15 cellular contexts compared by ENCODE assay signal in genomic region chr17:62693616-62694415, GRCh38.
A peak's percentile ranks its signal among the peaks of the same experiment; 100 is the strongest.
DNase-seq lines count a peak whose midpoint lies in the region; ATAC-seq and TF ChIP-seq lines count a peak whose summit lies in the region.
"Had no signal": no experiment of that assay in that cellular context is flagged by ENCODE, and none has a peak within 500 bp of the region (broad histone marks: within the 10 kb centered on the region; RNA-seq: fewer than 3 reads in every experiment).

No MANE protein-coding gene starts in this region.

- no peak overlapping the region for H3K4me3 Mint-ChIP-seq in nephron progenitor cell
- no peak overlapping the region for H3K4me3 Mint-ChIP-seq in activated naive CD8-positive, alpha-beta T cell treated with anti-CD3 and anti-CD28 coated beads for 36 hours
- H3K4me3 Mint-ChIP-seq: naive thymus-derived CD4-positive, alpha-beta T cell had no signal

- dilution Hi-C loops in mammary epithelial cell (cut with HindIII; ENCODE audit: low sequenced_read_pairs), result loop anchor here (5.0 to 10.0 kb wide), 2 partner anchors 37 to 311 kb away; no protein-coding TSS in a partner anchor

- TF ChIP-seq CTCF in HEK293 (tag by site-specific recombination; IDR thresholded peaks at IDR 0.05), result no peak
- TF ChIP-seq CTCF in mammary epithelial cell (conservative IDR thresholded peaks at IDR 0.05 in 1 of 2, IDR thresholded peaks at IDR 0.05 in 1 of 2; ENCODE audit: extremely low read depth in 1 of 2, insufficient read depth in 1 of 2, low read depth in 1 of 2, low read length in 2 of 2), result no peak
- TF ChIP-seq CTCF in nephron progenitor cell (IDR thresholded peaks at IDR 0.05), result no peak

- peaks cover 44% of the 10 kb centered on the region for H3K4me1 Mint-ChIP-seq in nephron progenitor cell
- no peaks in the 10 kb centered on the region for H3K4me1 Mint-ChIP-seq in activated naive CD8-positive, alpha-beta T cell treated with anti-CD3 and anti-CD28 coated beads for 36 hours
- H3K4me1 Mint-ChIP-seq: naive thymus-derived CD4-positive, alpha-beta T cell had no signal

- H3K27me3 ChIP-seq in mammary epithelial cell (ENCODE audit: insufficient read depth, low read length), result no peaks in the 10 kb centered on the region
- H3K27me3 ChIP-seq: suprapubic skin had no signal

- H3K27me3 Mint-ChIP-seq in nephron progenitor cell (ENCODE audit: low read depth, poor library complexity), result no peaks in the 10 kb centered on the region
- no peaks in the 10 kb centered on the region for H3K27me3 Mint-ChIP-seq in activated naive CD8-positive, alpha-beta T cell treated with anti-CD3 and anti-CD28 coated beads for 36 hours

- BruUV-seq in mammary epithelial cell (replicated peaks; lab: Mats Ljungman, UMichigan), result no TSS peak

- H3K27ac Mint-ChIP-seq in nephron progenitor cell, result peak overlapping the region; percentile 96
- H3K27ac Mint-ChIP-seq in activated naive CD8-positive, alpha-beta T cell treated with anti-CD3 and anti-CD28 coated beads for 36 hours, result no peak overlapping the region

- H3K4me2 ChIP-seq in mammary epithelial cell (ENCODE audit: insufficient read depth, low read depth, low read length), result peak overlapping the region; percentile 14

- WGBS in mammary epithelial cell (ENCODE audit: low coverage, missing lambda C conversion rate), result 37% methylated on average over 18 of the region's 19 CpGs

- H3K9ac ChIP-seq in mammary epithelial cell (ENCODE audit: insufficient read depth, low read length), result no peak overlapping the region

- H3K9me3 ChIP-seq in HEK293 (ENCODE audit: control insufficient read depth, insufficient read depth, low read depth, low read length), result no peaks in the 10 kb centered on the region
- H3K9me3 ChIP-seq in mammary epithelial cell (replicated peaks; ENCODE audit: insufficient read depth, low read length), result no peaks in the 10 kb centered on the region
- H3K9me3 ChIP-seq: suprapubic skin had no signal

- ATAC-seq in HG03432 (IDR thresholded peaks at IDR 0.05; ENCODE audit: unreplicated experiment), result no peak
- ATAC-seq: naive thymus-derived CD4-positive, alpha-beta T cell had no signal

- no peaks in the 10 kb centered on the region for H3K9me3 Mint-ChIP-seq in nephron progenitor cell
- H3K9me3 Mint-ChIP-seq in activated naive CD8-positive, alpha-beta T cell treated with anti-CD3 and anti-CD28 coated beads for 36 hours, result no peaks in the 10 kb centered on the region

- H3K36me3 ChIP-seq in HEK293 (ENCODE audit: control insufficient read depth in 2 of 2, insufficient read depth in 1 of 2, low read length in 2 of 2), result peaks cover 0 to 21% of the 10 kb centered on the region in 2 experiments; a peak in 1 of 3 replicates
- H3K36me3 ChIP-seq in mammary epithelial cell (ENCODE audit: insufficient read depth, low read length), result peaks cover 3% of the 10 kb centered on the region

- no peak overlapping the region for H3K27ac ChIP-seq in HEK293 (ENCODE audit: extremely low read depth, low read depth, low read length)
- H3K27ac ChIP-seq in mammary epithelial cell (ENCODE audit: insufficient read depth, low read depth, low read length), result peak overlapping the region; percentile 28
- H3K27ac ChIP-seq: suprapubic skin had no signal

- H3K4me1 ChIP-seq in HEK293 (ENCODE audit: control insufficient read depth, insufficient read depth, low read length) (no peaks in the 10 kb centered on the region), mammary epithelial cell (ENCODE audit: insufficient read depth, low read length) (peaks cover 45% of the 10 kb centered on the region)

- in situ Hi-C loops in mammary epithelial cell (cut with MboI; ENCODE audit: low sequenced_read_pairs in 2 of 2), result loop anchor here (25.0 kb wide), 2 partner anchors 718 to 918 kb away; partner anchors contain the start of genes MAP3K3 (in 1 of the 2) and TACO1 (in 1 of the 2)

- peak overlapping the region; percentile 35 for H2AFZ ChIP-seq in mammary epithelial cell (ENCODE audit: low read depth, low read length)

- no peaks in the 10 kb centered on the region for H3K79me2 ChIP-seq in mammary epithelial cell (ENCODE audit: insufficient read depth, low read length)

- peak; percentile 60 for DNase-seq in NCI-H226
- peak; percentile 72 for DNase-seq in mammary epithelial cell
- no peak for DNase-seq in nephron progenitor cell
- no peak for DNase-seq in activated naive CD8-positive, alpha-beta T cell treated with anti-CD3 and anti-CD28 coated beads for 36 hours
- no peak for DNase-seq in stimulated activated CD4-positive, alpha-beta T cell treated with anti-CD3 and anti-CD28 coated beads, Interleukin-1b, Interleukin-23, amount 100 ng/mL, for 48 hours
- DNase-seq in NCI-H510A (lab: John Stamatoyannopoulos, UW), result no peak
- DNase-seq: activated CD8-positive, alpha-beta memory T cell treated with anti-CD3 and anti-CD28 coated beads, Interleukin-2, amount 50 U/mL, for 4 hours; activated naive CD4-positive, alpha-beta T cell treated with anti-CD3 and anti-CD28 coated beads, Interleukin-2, amount 50 U/mL, for 16 hours; naive thymus-derived CD4-positive, alpha-beta T cell; NCI-H1930; NK-92 treated with Interleukin-12 subunit alpha and Interleukin-12 subunit beta, amount 100 ng/mL, for 24 hours; Right ventricle myocardium superior had no signal

- no peaks in the 10 kb centered on the region for H3K36me3 Mint-ChIP-seq in nephron progenitor cell (ENCODE audit: low read depth)
- no peaks in the 10 kb centered on the region for H3K36me3 Mint-ChIP-seq in activated naive CD8-positive, alpha-beta T cell treated with anti-CD3 and anti-CD28 coated beads for 36 hours
- H3K36me3 Mint-ChIP-seq: naive thymus-derived CD4-positive, alpha-beta T cell had no signal

- no peak overlapping the region for H3K4me3 ChIP-seq in HEK293 (ENCODE audit: low read depth, low read length)
- no peak overlapping the region for H3K4me3 ChIP-seq in mammary epithelial cell (replicated peaks in 1 of 3; ENCODE audit: insufficient read depth in 1 of 3, low read depth in 2 of 3, low read length in 3 of 3)
- H3K4me3 ChIP-seq: suprapubic skin had no signal

- CTCF ChIA-PET in HEK293 (lab: Yijun Ruan, JAX) (interaction anchor here (0.6 to 2.8 kb wide), 7 partner anchors 22 to 713 kb away, joined by 3 to 9 read pairs (median 3); no protein-coding TSS in a partner anchor), mammary epithelial cell (lab: Charles Lee; ENCODE audit: low non-redundant PET) (interaction anchor here (0.6 to 0.8 kb wide), 2 partner anchors 141 to 282 kb away, joined by 3 read pairs; no protein-coding TSS in a partner anchor)

- intact Hi-C loops in mammary epithelial cell (cut with micrococcal nuclease), result loop anchor here (1.0 kb wide), 1 partner anchor 22 kb away; no protein-coding TSS in a partner anchor

- no peaks in the 10 kb centered on the region for H4K20me1 ChIP-seq in mammary epithelial cell (ENCODE audit: insufficient read depth, low read length)

- POLR2A ChIA-PET in HEK293 (lab: Yijun Ruan, JAX), result no interaction called here

TF ChIP-seq in HEK293, 187 proteins besides CTCF, POLR2A, EP300 and RAD21:
- TF ChIP-seq SCRT2 (tag by site-specific recombination; IDR thresholded peaks at IDR 0.05) (0 out of 2 replicates have a peak, but pooled peaks have one; percentile 15), ZNF184 (tag by site-specific recombination; IDR thresholded peaks at IDR 0.05) (no peak)
TF ChIP-seq in HEK293: peak in this region for 1.

Comparison
In these comparisons a context has a peak if more than half of its experiments do, and no peak if none do; other contexts are left out.
1. DNase-seq: peak in NCI-H226 (single experiment) and mammary epithelial cell (single experiment); none in nephron progenitor cell (single experiment), activated naive CD8-positive, alpha-beta T cell treated with anti-CD3 and anti-CD28 coated beads for 36 hours (single experiment), stimulated activated CD4-positive, alpha-beta T cell treated with anti-CD3 and anti-CD28 coated beads, Interleukin-1b, Interleukin-23, amount 100 ng/mL, for 48 hours (single experiment) and NCI-H510A (single experiment).